ENCODE assay signal across 9 cellular contexts in the genomic region with DNA sequence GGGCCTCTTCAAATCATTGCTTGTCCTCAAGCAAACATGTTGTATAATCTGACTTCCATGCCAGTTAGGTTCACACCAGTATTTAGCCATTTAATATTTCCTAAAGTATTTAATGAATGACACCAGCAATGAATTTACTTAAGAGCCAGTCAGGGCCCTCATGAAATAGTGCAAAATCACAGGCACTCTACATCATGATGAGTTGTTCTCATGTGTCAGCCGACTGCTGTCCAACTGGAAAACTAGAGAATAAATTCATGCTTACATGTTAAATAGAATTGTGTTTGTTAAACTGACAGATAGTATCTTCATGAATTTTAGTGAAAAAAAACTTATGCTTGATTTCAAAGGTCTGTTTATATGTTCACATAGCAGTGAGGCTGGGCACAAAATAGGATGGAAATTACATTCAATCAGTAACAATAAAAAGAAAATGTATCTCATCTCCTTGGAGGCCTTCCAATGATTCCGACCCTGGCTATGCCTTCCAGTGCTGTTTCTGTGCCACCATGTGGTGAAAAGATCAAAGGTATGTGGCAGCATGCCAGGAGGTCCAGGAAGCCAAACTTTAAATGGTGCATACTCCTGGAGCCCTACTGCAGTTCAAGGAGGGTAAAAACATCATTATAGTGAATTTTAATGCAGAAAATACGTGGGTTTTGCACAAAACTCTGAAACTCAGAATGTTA. TPM values are rescaled to one million over a fixed set of nuclear protein-coding genes. Genes with fewer than 3 reads are reported as not detected.
DNase-seq lines count a peak whose midpoint lies in the region; ATAC-seq, FAIRE-seq and TF ChIP-seq lines count a peak whose summit lies in the region.
"Had no signal": no experiment of that assay in that cellular context is flagged by ENCODE, and none has a peak within 500 bp of the region (broad histone marks: within the 10 kb centered on the region; RNA-seq: fewer than 3 reads in every experiment).

No MANE protein-coding gene starts in this region.

- TF ChIP-seq CTCF in colonic mucosa (IDR thresholded peaks at IDR 0.05) = no peak
- TF ChIP-seq CTCF in neural cell (IDR thresholded peaks at IDR 0.05; ENCODE audit: poor library complexity, severe bottlenecking) = peak; percentile 8

- H3K36me3 ChIP-seq in colonic mucosa = no peaks in the 10 kb centered on the region
- H3K36me3 ChIP-seq in neural cell (ENCODE audit: insufficient read depth, low read length) = no peaks in the 10 kb centered on the region

- no peak overlapping the region for H3K27ac ChIP-seq in colonic mucosa
- H3K27ac ChIP-seq in neural cell (ENCODE audit: low read length) = no peak overlapping the region

- H3K4me3 ChIP-seq in colonic mucosa (no peak overlapping the region), neural cell (ENCODE audit: low read length) (no peak overlapping the region)

- no peak for TF ChIP-seq POLR2A in H54 (IDR thresholded peaks at IDR 0.05; ENCODE audit: low read depth, low read length)

- no peak for DNase-seq in H54 (ENCODE audit: insufficient read length, low spot score)
- peak; percentile 49 for DNase-seq in NCI-H2196 (lab: John Stamatoyannopoulos, UW; ENCODE audit: unreplicated experiment)
- peak; percentile 64 for DNase-seq in colonic mucosa
- DNase-seq in activated CD4-positive, alpha-beta T cell treated with anti-CD3 and anti-CD28 coated beads, Interleukin-2, amount 50 U/mL, for 1 hour = no peak
- DNase-seq: activated CD8-positive, alpha-beta T cell treated with anti-CD3 and anti-CD28 coated beads for 36 hours had no signal

- H3K4me1 ChIP-seq in colonic mucosa = no peaks in the 10 kb centered on the region

- TF ChIP-seq EP300 in neural cell (conservative IDR thresholded peaks at IDR 0.05; ENCODE audit: poor library complexity, severe bottlenecking) = no peak

- H3K9me3 ChIP-seq in colonic mucosa (no peaks in the 10 kb centered on the region), neural cell (ENCODE audit: low read length) (no peaks in the 10 kb centered on the region)

- no peaks in the 10 kb centered on the region for H3F3A ChIP-seq in neural cell (ENCODE audit: insufficient read depth, low read length, poor library complexity, severe bottlenecking)

- ATAC-seq in GM19351 (IDR thresholded peaks at IDR 0.05; ENCODE audit: unreplicated experiment) (no peak), HG03139 (IDR thresholded peaks at IDR 0.05; ENCODE audit: unreplicated experiment) (no peak), HG02571 (IDR thresholded peaks at IDR 0.05; ENCODE audit: unreplicated experiment) (no peak)
- ATAC-seq: activated CD8-positive, alpha-beta T cell treated with anti-CD3 and anti-CD28 coated beads for 36 hours had no signal

- H2AFZ ChIP-seq in neural cell (ENCODE audit: low read depth, low read length) = no peak overlapping the region

- intact Hi-C loops in colonic mucosa (cut with DNase I) = no loop called here

- H3K79me2 ChIP-seq in neural cell (replicated peaks; ENCODE audit: insufficient read depth, low read length) = no peaks in the 10 kb centered on the region

- H3K9ac ChIP-seq in colonic mucosa (ENCODE audit: low read depth in 2 of 2, low read length in 2 of 2) (no peak overlapping the region), neural cell (ENCODE audit: low read length) (no peak overlapping the region)

- no peaks in the 10 kb centered on the region for H4K20me1 ChIP-seq in neural cell (ENCODE audit: insufficient read depth)

- no peaks in the 10 kb centered on the region for H3K9me2 ChIP-seq in neural cell (ENCODE audit: insufficient read depth, low read length)

- FAIRE-seq in H54 (lab: Jason Lieb, UNC) = peak; percentile 38

- peak; percentile 24 for TF ChIP-seq RAD21 in neural cell (conservative IDR thresholded peaks at IDR 0.05)

- no peaks in the 10 kb centered on the region for H3K27me3 ChIP-seq in colonic mucosa
- no peaks in the 10 kb centered on the region for H3K27me3 ChIP-seq in neural cell (ENCODE audit: insufficient read depth, low read depth, low read length)

- H3K4me2 ChIP-seq in neural cell (ENCODE audit: low read length) = no peak overlapping the region

TF ChIP-seq in neural cell, 6 proteins besides CTCF, POLR2A, EP300 and RAD21:
- TF ChIP-seq, protein P1, sequence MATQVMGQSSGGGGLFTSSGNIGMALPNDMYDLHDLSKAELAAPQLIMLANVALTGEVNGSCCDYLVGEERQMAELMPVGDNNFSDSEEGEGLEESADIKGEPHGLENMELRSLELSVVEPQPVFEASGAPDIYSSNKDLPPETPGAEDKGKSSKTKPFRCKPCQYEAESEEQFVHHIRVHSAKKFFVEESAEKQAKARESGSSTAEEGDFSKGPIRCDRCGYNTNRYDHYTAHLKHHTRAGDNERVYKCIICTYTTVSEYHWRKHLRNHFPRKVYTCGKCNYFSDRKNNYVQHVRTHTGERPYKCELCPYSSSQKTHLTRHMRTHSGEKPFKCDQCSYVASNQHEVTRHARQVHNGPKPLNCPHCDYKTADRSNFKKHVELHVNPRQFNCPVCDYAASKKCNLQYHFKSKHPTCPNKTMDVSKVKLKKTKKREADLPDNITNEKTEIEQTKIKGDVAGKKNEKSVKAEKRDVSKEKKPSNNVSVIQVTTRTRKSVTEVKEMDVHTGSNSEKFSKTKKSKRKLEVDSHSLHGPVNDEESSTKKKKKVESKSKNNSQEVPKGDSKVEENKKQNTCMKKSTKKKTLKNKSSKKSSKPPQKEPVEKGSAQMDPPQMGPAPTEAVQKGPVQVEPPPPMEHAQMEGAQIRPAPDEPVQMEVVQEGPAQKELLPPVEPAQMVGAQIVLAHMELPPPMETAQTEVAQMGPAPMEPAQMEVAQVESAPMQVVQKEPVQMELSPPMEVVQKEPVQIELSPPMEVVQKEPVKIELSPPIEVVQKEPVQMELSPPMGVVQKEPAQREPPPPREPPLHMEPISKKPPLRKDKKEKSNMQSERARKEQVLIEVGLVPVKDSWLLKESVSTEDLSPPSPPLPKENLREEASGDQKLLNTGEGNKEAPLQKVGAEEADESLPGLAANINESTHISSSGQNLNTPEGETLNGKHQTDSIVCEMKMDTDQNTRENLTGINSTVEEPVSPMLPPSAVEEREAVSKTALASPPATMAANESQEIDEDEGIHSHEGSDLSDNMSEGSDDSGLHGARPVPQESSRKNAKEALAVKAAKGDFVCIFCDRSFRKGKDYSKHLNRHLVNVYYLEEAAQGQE (IDR thresholded peaks at IDR 0.05; ENCODE audit: borderline replicate concordance) = no peak
- TF ChIP-seq EZH2 (IDR thresholded peaks at IDR 0.05; ENCODE audit: borderline replicate concordance, insufficient read depth, low read length, poor library complexity, severe bottlenecking) (no peak), TAF1 (IDR thresholded peaks at IDR 0.05; ENCODE audit: low read depth) (no peak), SMC3 (conservative IDR thresholded peaks at IDR 0.05; ENCODE audit: poor library complexity) (no peak), MXI1 (conservative IDR thresholded peaks at IDR 0.05; ENCODE audit: poor library complexity, severe bottlenecking) (no peak), POLR2AphosphoS5 (IDR thresholded peaks at IDR 0.05) (no peak)

RNA-seq across cellular contexts. Expression of a gene that starts 45.2 kb away (rescaled TPM):
- total RNA-seq in colonic mucosa = 100 to 1,000 TPM in 1 of 2 donors, 10 to 100 TPM in 1; 96.7 to 147 TPM
- polyA plus RNA-seq in neural cell = 5.2 and 6.8 TPM in 2 replicates
- polyA minus RNA-seq in neural cell = 9.4 and 12.9 TPM in 2 replicates

Comparison
In these comparisons a context has a peak if more than half of its experiments do, and no peak if none do; other contexts are left out.
1. DNase-seq: peak in NCI-H2196 (single experiment) and colonic mucosa (single experiment); none in H54 (single experiment) and activated CD4-positive, alpha-beta T cell treated with anti-CD3 and anti-CD28 coated beads, Interleukin-2, amount 50 U/mL, for 1 hour (single experiment).